In the genomic region with DNA sequence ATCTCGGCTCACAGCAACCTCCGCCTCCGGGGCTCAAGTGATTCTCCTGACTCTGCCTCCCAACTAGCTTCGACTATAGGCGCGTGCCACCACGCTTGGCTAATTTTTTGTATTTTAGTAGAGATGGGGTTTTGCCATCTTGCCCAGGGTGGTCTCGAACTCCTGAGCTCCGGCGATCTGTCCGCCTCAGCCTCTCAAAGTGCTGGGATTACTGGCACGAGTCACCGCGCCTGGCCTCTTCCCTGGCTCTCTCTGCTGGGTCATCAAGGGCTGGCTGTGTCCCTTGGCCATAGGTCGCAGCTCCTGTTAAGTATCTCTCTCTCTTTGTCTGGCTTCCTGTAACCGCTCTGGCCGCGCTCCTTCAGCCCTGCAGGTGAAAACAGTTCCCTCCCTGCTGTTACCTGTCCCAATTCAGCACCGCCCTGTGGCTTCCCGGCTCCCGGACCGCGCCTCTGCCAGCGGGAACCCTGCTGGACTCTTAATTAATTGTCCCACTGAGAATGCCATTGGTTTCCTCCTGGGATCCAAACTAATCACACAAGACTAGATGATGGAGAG, we compare ENCODE assay signal across 8 cellular contexts. TPM values are rescaled to one million over a fixed set of nuclear protein-coding genes. Genes with fewer than 3 reads are reported as not detected.
DNase-seq lines count a peak whose midpoint lies in the region; ATAC-seq lines count a peak whose summit lies in the region.

No MANE protein-coding gene starts in this region.

- CTCF ChIA-PET in CD4-positive, alpha-beta memory T cell (lab: Charles Lee; ENCODE audit: partially characterized antibody): interaction anchor here (0.7 to 1.2 kb wide), 2 partner anchors 50 to 97 kb away, joined by 3 to 4 read pairs; no protein-coding TSS in a partner anchor

- H3K36me3 ChIP-seq in CD4-positive, alpha-beta memory T cell (ENCODE audit: insufficient read depth, low read length): no peaks in the 10 kb centered on the region
- no peaks in the 10 kb centered on the region for H3K36me3 ChIP-seq in urinary bladder (ENCODE audit: insufficient read depth)

- peaks cover 9% of the 10 kb centered on the region for H3K4me1 ChIP-seq in CD4-positive, alpha-beta memory T cell (ENCODE audit: insufficient read depth, low read length)
- H3K4me1 ChIP-seq in urinary bladder (ENCODE audit: insufficient read depth): peaks cover 1% of the 10 kb centered on the region

- peak overlapping the region; percentile 87 to 93 (median 92) for H3K4me3 Mint-ChIP-seq in CD4-positive, alpha-beta memory T cell
- peak overlapping the region; percentile 91 for H3K4me3 Mint-ChIP-seq in central memory CD8-positive, alpha-beta T cell
- peak overlapping the region; percentile 98 for H3K4me3 Mint-ChIP-seq in memory B cell

- POLR2A ChIA-PET in CD4-positive, alpha-beta memory T cell (lab: Charles Lee; ENCODE audit: partially characterized antibody): interaction anchor here (1.5 kb wide), 1 partner anchor 95 kb away, joined by 3 read pairs; no protein-coding TSS in a partner anchor

- H3K27ac ChIP-seq in CD4-positive, alpha-beta memory T cell (ENCODE audit: low read depth, low read length): no peak overlapping the region
- H3K27ac ChIP-seq in urinary bladder (ENCODE audit: low read depth): no peak overlapping the region

- H3K27me3 Mint-ChIP-seq in CD4-positive, alpha-beta memory T cell: peaks cover 8 to 9% of the 10 kb centered on the region in 2 donors
- peaks cover 18% of the 10 kb centered on the region for H3K27me3 Mint-ChIP-seq in central memory CD8-positive, alpha-beta T cell
- H3K27me3 Mint-ChIP-seq in memory B cell: peaks cover 7% of the 10 kb centered on the region

- no peaks in the 10 kb centered on the region for H3K9me3 Mint-ChIP-seq in CD4-positive, alpha-beta memory T cell
- H3K9me3 Mint-ChIP-seq in central memory CD8-positive, alpha-beta T cell: no peaks in the 10 kb centered on the region
- H3K9me3 Mint-ChIP-seq in memory B cell: no peaks in the 10 kb centered on the region

- H3K36me3 Mint-ChIP-seq in CD4-positive, alpha-beta memory T cell: peaks cover 0 to 3% of the 10 kb centered on the region in 2 donors
- H3K36me3 Mint-ChIP-seq in central memory CD8-positive, alpha-beta T cell (ENCODE audit: insufficient read depth): peaks cover 4% of the 10 kb centered on the region
- H3K36me3 Mint-ChIP-seq in memory B cell: peaks cover 2% of the 10 kb centered on the region

- no peaks in the 10 kb centered on the region for H3K9me3 ChIP-seq in CD4-positive, alpha-beta memory T cell (ENCODE audit: control insufficient read depth in 1 of 2, low read length in 2 of 2)

- no peak for DNase-seq in CD4-positive, alpha-beta memory T cell
- DNase-seq in LoVo (ENCODE audit: low spot score) (peak; percentile 61), memory B cell (ENCODE audit: low spot score in 2 of 2) (no peak), KG1 (lab: John Stamatoyannopoulos, UW) (no peak)
- no peak for DNase-seq in central memory CD8-positive, alpha-beta T cell (ENCODE audit: low spot score in 2 of 2)
- DNase-seq in stimulated activated CD4-positive, alpha-beta T cell treated with anti-CD3 and anti-CD28 coated beads, Interleukin-2, amount 100 ng/mL, for 48 hours: no peak

- peak overlapping the region; percentile 44 to 92 (median 84) for H3K27ac Mint-ChIP-seq in CD4-positive, alpha-beta memory T cell
- peak overlapping the region; percentile 89 for H3K27ac Mint-ChIP-seq in central memory CD8-positive, alpha-beta T cell (ENCODE audit: low read depth)
- H3K27ac Mint-ChIP-seq in memory B cell: peak overlapping the region; percentile 90

- intact Hi-C loops in CD4-positive, alpha-beta memory T cell (cut with micrococcal nuclease): loop anchor here (5.0 kb wide), 1 partner anchor 1284 kb away; a partner anchor contains a TSS

- peaks cover 10 to 28% (median 13%) of the 10 kb centered on the region in 4 donors for H3K4me1 Mint-ChIP-seq in CD4-positive, alpha-beta memory T cell
- peaks cover 25% of the 10 kb centered on the region for H3K4me1 Mint-ChIP-seq in central memory CD8-positive, alpha-beta T cell
- H3K4me1 Mint-ChIP-seq in memory B cell: peaks cover 15% of the 10 kb centered on the region

- no peak for ATAC-seq in central memory CD8-positive, alpha-beta T cell (replicated peaks; ENCODE audit: extremely low read depth, poor library complexity, severe bottlenecking)
- no peak for ATAC-seq in memory B cell (ENCODE audit: low read depth)
- ATAC-seq in GM18511 (IDR thresholded peaks at IDR 0.05; ENCODE audit: unreplicated experiment): no peak

- peak overlapping the region in 1 of 2 donors; percentile 76 for H3K4me3 ChIP-seq in CD4-positive, alpha-beta memory T cell (ENCODE audit: low read length in 2 of 2)
- peak overlapping the region; percentile 69 for H3K4me3 ChIP-seq in urinary bladder (ENCODE audit: low read depth, low read length)

- WGBS in urinary bladder: 40% methylated on average over 24 of the region's 24 CpGs

- H3K27me3 ChIP-seq in CD4-positive, alpha-beta memory T cell (ENCODE audit: insufficient read depth, low read length): no peaks in the 10 kb centered on the region

RNA-seq across cellular contexts. Expression of a gene that starts 1.3 kb away (rescaled TPM):
- 10 to 100 TPM in 1 of 2 experiments, 1 to 10 TPM in 1; 9.7 to 10.6 TPM for total RNA-seq in CD4-positive, alpha-beta memory T cell
- polyA plus RNA-seq in CD4-positive, alpha-beta memory T cell: 1 to 10 TPM in 1 of 2 donors, under 1 TPM in 1; 0.93 to 2.3 TPM
- total RNA-seq in urinary bladder: 51.6 TPM
- polyA plus RNA-seq in urinary bladder: 28.4 TPM

RNA-seq across cellular contexts. Expression of a gene that starts 42.5 kb away (rescaled TPM):
- 1 to 10 TPM; 2.0 to 2.2 TPM for total RNA-seq in CD4-positive, alpha-beta memory T cell
- polyA plus RNA-seq in CD4-positive, alpha-beta memory T cell: under 1 TPM in 1 of 2 donors, not detected in 1; 0.08 TPM
- total RNA-seq in urinary bladder: 0.85 TPM
- polyA plus RNA-seq in urinary bladder: 0.24 TPM
